Comparison of ENCODE assay signal across 1 cellular context in the genomic region with DNA sequence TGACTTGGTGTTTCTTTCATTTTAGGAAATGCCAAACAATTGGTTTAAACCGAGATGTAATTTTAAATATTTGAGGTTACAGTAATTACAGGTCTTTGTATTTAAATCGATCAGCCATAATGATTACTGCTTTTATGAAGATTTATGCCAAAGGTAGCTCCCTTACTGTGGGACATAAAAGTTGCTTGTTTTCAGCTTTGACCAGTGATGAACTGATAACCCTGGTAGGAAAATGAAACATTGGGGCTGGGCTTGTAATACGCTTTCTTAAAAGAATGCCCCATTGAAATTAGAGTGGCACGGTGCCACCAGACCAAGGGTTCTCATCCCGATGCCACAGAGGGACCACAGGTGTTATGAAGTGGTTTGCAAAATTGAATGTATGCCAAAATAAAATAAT.
TF ChIP-seq lines count a peak whose summit lies in the region.

No MANE protein-coding gene starts in this region.

TF ChIP-seq in K562, 482 proteins besides CTCF, POLR2A, EP300 and RAD21 (continued from another document):
- TF ChIP-seq CHD7 (IDR thresholded peaks at IDR 0.05; ENCODE audit: low read depth, low read length), result no peak
- TF ChIP-seq, protein P1, sequence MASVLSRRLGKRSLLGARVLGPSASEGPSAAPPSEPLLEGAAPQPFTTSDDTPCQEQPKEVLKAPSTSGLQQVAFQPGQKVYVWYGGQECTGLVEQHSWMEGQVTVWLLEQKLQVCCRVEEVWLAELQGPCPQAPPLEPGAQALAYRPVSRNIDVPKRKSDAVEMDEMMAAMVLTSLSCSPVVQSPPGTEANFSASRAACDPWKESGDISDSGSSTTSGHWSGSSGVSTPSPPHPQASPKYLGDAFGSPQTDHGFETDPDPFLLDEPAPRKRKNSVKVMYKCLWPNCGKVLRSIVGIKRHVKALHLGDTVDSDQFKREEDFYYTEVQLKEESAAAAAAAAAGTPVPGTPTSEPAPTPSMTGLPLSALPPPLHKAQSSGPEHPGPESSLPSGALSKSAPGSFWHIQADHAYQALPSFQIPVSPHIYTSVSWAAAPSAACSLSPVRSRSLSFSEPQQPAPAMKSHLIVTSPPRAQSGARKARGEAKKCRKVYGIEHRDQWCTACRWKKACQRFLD (CRISPR knock-in tag; IDR thresholded peaks at IDR 0.05), result no peak
- no peak for TF ChIP-seq ZBTB43 (CRISPR knock-in tag; IDR thresholded peaks at IDR 0.05)
- TF ChIP-seq ZNF3 (CRISPR knock-in tag; IDR thresholded peaks at IDR 0.05), result no peak
- TF ChIP-seq ZNF431 (CRISPR knock-in tag; IDR thresholded peaks at IDR 0.05), result no peak
- no peak for TF ChIP-seq ZFP30 (CRISPR knock-in tag; IDR thresholded peaks at IDR 0.05; ENCODE audit: borderline replicate concordance)
- TF ChIP-seq ARID4B (CRISPR knock-in tag; IDR thresholded peaks at IDR 0.05), result no peak
- no peak for TF ChIP-seq POU5F1 (IDR thresholded peaks at IDR 0.05; ENCODE audit: borderline replicate concordance, low read depth, low read length, partially characterized antibody)
- TF ChIP-seq ZNF174 (CRISPR knock-in tag; IDR thresholded peaks at IDR 0.05), result no peak
- TF ChIP-seq ZKSCAN1 (IDR thresholded peaks at IDR 0.05; ENCODE audit: low read depth, low read length), result no peak
- TF ChIP-seq BRD9 (IDR thresholded peaks at IDR 0.05; ENCODE audit: low read depth, partially characterized antibody), result no peak
- TF ChIP-seq HNRNPUL1 (IDR thresholded peaks at IDR 0.05; ENCODE audit: low read length), result no peak
- no peak for TF ChIP-seq RBM34 (IDR thresholded peaks at IDR 0.05; ENCODE audit: borderline replicate concordance, insufficient read depth, low read length)
